1 cellular context compared by ENCODE assay signal in the genomic region with DNA sequence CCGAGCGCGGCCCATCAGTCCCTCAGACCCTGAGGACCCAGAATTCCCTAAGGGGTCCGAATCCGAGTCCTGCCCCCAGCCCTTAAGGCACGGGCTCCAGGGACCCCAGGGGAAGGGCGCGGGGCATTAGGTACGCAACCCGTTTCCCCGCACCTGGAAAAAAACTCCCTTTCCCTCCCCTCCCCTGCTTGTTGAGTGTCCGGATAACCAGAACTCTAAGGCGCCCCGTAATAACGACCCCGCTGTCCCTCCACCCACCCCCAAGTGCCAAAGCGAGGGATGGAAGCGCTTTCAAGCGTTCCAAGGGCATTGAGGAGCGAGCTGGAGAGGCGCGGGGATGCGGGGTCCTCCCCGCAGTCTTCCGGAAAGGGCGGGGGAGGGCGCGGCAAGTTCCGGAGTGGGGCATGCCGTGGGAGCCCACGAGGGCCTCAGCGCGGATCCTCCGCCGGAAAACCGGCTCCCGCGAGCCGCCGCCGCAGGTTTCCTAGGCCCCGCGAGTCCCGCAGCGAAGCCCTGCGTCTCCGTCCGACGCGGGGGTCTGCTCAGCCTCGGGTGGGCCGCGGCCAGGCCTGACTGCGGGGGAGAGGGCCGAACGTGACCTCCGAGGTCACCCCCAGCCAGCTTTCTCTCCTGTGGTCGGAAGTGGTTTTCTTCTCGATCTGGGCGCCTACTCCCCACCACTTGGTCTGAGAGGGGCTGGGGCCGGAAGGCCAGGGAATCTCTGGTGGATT.
TF ChIP-seq lines count a peak whose summit lies in the region.

No MANE protein-coding gene starts in this region.

TF ChIP-seq in HepG2, 621 proteins besides CTCF, POLR2A, EP300 and RAD21 (continued from another document):
- TF ChIP-seq, protein P1, sequence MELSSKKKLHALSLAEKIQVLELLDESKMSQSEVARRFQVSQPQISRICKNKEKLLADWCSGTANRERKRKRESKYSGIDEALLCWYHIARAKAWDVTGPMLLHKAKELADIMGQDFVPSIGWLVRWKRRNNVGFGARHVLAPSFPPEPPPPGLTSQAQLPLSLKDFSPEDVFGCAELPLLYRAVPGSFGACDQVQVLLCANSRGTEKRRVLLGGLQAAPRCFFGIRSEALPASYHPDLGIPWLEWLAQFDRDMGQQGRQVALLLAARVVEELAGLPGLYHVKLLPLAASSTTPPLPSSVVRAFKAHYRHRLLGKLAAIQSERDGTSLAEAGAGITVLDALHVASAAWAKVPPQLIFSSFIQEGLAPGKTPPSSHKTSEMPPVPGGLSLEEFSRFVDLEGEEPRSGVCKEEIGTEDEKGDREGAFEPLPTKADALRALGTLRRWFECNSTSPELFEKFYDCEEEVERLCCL (CRISPR knock-in tag; IDR thresholded peaks at IDR 0.05; ENCODE audit: borderline replicate concordance), result no peak
